ENCODE assay signal across 25 cellular contexts in genomic region chr11:91846664-91847063, GRCh38.
"Had no signal": no experiment of that assay in that cellular context is flagged by ENCODE, and none has a peak within 500 bp of the region (broad histone marks: within the 10 kb centered on the region; RNA-seq: fewer than 3 reads in every experiment).

No MANE protein-coding gene starts in this region.

- H3K4me2 ChIP-seq: neural progenitor cell had no signal

- H3K4me1 ChIP-seq: parathyroid adenoma, psoas muscle, right lobe of liver, sigmoid colon, suprapubic skin, testis, tibial artery, transverse colon, upper lobe of right lung, uterus had no signal

- H3K27ac ChIP-seq: neural progenitor cell, ovary, parathyroid adenoma, psoas muscle, right lobe of liver, sigmoid colon, suprapubic skin, testis, tibial artery, transverse colon, upper lobe of right lung, uterus had no signal

- H3K79me2 ChIP-seq: parathyroid adenoma had no signal

- H3K27me3 ChIP-seq: neural progenitor cell, ovary, right lobe of liver, sigmoid colon, suprapubic skin, testis, tibial artery, transverse colon, upper lobe of right lung, uterus had no signal

- H3K4me3 ChIP-seq: neural progenitor cell, ovary, psoas muscle, right lobe of liver, sigmoid colon, suprapubic skin, testis, tibial artery, transverse colon, upper lobe of right lung, uterus had no signal

- H3K9me3 ChIP-seq: ovary, psoas muscle, right lobe of liver, sigmoid colon, suprapubic skin, testis, tibial artery, transverse colon, upper lobe of right lung, uterus had no signal

- DNase-seq: natural killer cell; occipital lobe; ovary; posterior cingulate gyrus; psoas muscle; right cardiac atrium; right lobe of liver; sigmoid colon; small intestine; stimulated activated CD4-positive, alpha-beta T cell treated with anti-CD3 and anti-CD28 coated beads, Interleukin-15, amount 100 ng/mL, for 24 hours; stimulated activated CD4-positive, alpha-beta T cell treated with anti-CD3 and anti-CD28 coated beads, Interleukin-2, amount 100 ng/mL, for 24 hours; stimulated activated CD4-positive, alpha-beta T cell treated with anti-CD3 and anti-CD28 coated beads, Interleukin-2, amount 100 ng/mL, for 48 hours; stimulated activated CD4-positive, alpha-beta T cell treated with anti-CD3 and anti-CD28 coated beads, Interleukin-4, amount 100 ng/mL, for 24 hours; stimulated activated naive B cell treated with anti-CD40 and anti-IgM and Interleukin-4, amounts not matched to agents 10 μg/mL and 1 μg/mL and 100 μg/mL, for 72 hours; stimulated activated naive CD4-positive, alpha-beta T cell treated with Interleukin-2 at 50 U/mL for 16 hours; substantia nigra; testis; tibial artery; transverse colon; upper lobe of right lung; uterus had no signal

- H2AFZ ChIP-seq: neural progenitor cell, parathyroid adenoma had no signal

- ATAC-seq: natural killer cell; psoas muscle; right cardiac atrium; right lobe of liver; stimulated activated effector memory CD8-positive, alpha-beta T cell treated with anti-CD3 and anti-CD28 coated beads, Interleukin-12 subunit alpha, Interleukin-12 subunit beta, amount 100 ng/mL, for 72 hours; stimulated activated naive B cell treated with anti-CD40 and anti-IgM and Interleukin-4, amounts not matched to agents 10 μg/mL and 1 μg/mL and 100 μg/mL, for 72 hours; upper lobe of right lung had no signal

- H3K36me3 ChIP-seq: neural progenitor cell, ovary, right lobe of liver, sigmoid colon, suprapubic skin, tibial artery, transverse colon, upper lobe of right lung, uterus had no signal
